In the genomic region with DNA sequence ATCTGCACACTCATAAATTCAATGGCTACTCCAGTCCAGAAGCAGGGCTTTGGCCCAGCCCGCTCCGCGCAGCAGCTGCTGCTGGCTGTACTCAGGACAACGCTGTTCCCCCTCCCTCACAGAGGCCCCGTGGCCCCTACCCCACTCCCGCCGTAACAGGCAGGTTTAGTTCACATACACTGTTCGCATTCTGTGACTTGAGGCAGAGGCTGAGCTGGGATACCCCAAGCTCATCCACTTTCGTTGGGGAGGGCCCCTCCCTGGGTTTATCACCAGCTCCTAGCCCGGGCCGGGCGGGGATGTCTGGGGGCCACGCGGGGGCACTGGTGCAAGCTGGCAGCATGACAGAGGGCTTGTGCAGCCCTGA, we compare ENCODE assay signal across 18 cellular contexts. TPM values are rescaled to one million over a fixed set of nuclear protein-coding genes. Genes with fewer than 3 reads are reported as not detected.
DNase-seq lines count a peak whose midpoint lies in the region; ATAC-seq, FAIRE-seq and TF ChIP-seq lines count a peak whose summit lies in the region.
"Had no signal": no experiment of that assay in that cellular context is flagged by ENCODE, and none has a peak within 500 bp of the region (broad histone marks: within the 10 kb centered on the region; RNA-seq: fewer than 3 reads in every experiment).

No MANE protein-coding gene starts in this region.

- in situ Hi-C loops in HepG2 (cut with HindIII; ENCODE audit: extremely low pct_ligation_motif_present, low pct_unique_long_range_greater_than_20kb): no loop called here

- POLR2A ChIA-PET in HepG2 (lab: Yijun Ruan, JAX): no interaction called here
- POLR2A ChIA-PET in CD4-positive, alpha-beta memory T cell (lab: Charles Lee; ENCODE audit: partially characterized antibody): no interaction called here

- H3K9me3 ChIP-seq in HepG2 (ENCODE audit: low read length): no peaks in the 10 kb centered on the region
- H3K9me3 ChIP-seq in right lobe of liver: no peaks in the 10 kb centered on the region
- no peaks in the 10 kb centered on the region for H3K9me3 ChIP-seq in OCI-LY3 (ENCODE audit: insufficient read depth, low read length)
- H3K9me3 ChIP-seq in CD4-positive, alpha-beta memory T cell (ENCODE audit: control insufficient read depth in 1 of 2, low read length in 2 of 2): no peaks in the 10 kb centered on the region
- H3K9me3 ChIP-seq in esophagus squamous epithelium: no peaks in the 10 kb centered on the region
- H3K9me3 ChIP-seq: psoas muscle, thoracic aorta had no signal

- no peak overlapping the region for H3K4me3 Mint-ChIP-seq in CD4-positive, alpha-beta memory T cell
- H3K4me3 Mint-ChIP-seq: activated CD4-positive, alpha-beta T cell treated with anti-CD3 and anti-CD28 coated beads, Interleukin-2, amount 10 ng/mL, durations not matched to agents 24 days and 14 days; activated naive CD4-positive, alpha-beta T cell treated with anti-CD3 and anti-CD28 coated beads for 36 hours; naive thymus-derived CD8-positive, alpha-beta T cell had no signal

- peaks cover 0 to 4% of the 10 kb centered on the region in 2 donors for H3K36me3 Mint-ChIP-seq in CD4-positive, alpha-beta memory T cell

- H3K4me3 ChIP-seq in HepG2 (replicated peaks in 1 of 3; ENCODE audit: insufficient read depth in 1 of 3, low read depth in 2 of 3, low read length in 3 of 3) (no peak overlapping the region), right lobe of liver (no peak overlapping the region), OCI-LY3 (ENCODE audit: low read length) (no peak overlapping the region), esophagus squamous epithelium (no peak overlapping the region), lower leg skin (ENCODE audit: low read depth, poor library complexity, severe bottlenecking) (no peak overlapping the region)
- no peak overlapping the region for H3K4me3 ChIP-seq in CD4-positive, alpha-beta memory T cell (ENCODE audit: low read length in 2 of 2)
- H3K4me3 ChIP-seq: psoas muscle, thoracic aorta had no signal

- H2AFZ ChIP-seq in HepG2 (ENCODE audit: low read length) (no peak overlapping the region), OCI-LY3 (ENCODE audit: low read depth, low read length) (no peak overlapping the region)

- H3K4me1 Mint-ChIP-seq in CD4-positive, alpha-beta memory T cell: peaks cover 0 to 1% (median 0%) of the 10 kb centered on the region in 4 donors

- no peak for TF ChIP-seq CTCF in HepG2 (CRISPR knock-in tag; IDR thresholded peaks at IDR 0.05)
- no peak for TF ChIP-seq CTCF in right lobe of liver (IDR thresholded peaks at IDR 0.05)
- TF ChIP-seq CTCF in OCI-LY3 (IDR thresholded peaks at IDR 0.05; ENCODE audit: low read depth, low read length): 0 out of 2 replicates have a peak, but pooled peaks have one; percentile 1
- no peak for TF ChIP-seq CTCF in foreskin keratinocyte (conservative IDR thresholded peaks at IDR 0.05)
- no peak for TF ChIP-seq CTCF in esophagus squamous epithelium (IDR thresholded peaks at IDR 0.05)
- TF ChIP-seq CTCF in lower leg skin (IDR thresholded peaks at IDR 0.05): no peak

- H3K9me3 Mint-ChIP-seq in CD4-positive, alpha-beta memory T cell: peaks cover 0 to 5% (median 0%) of the 10 kb centered on the region in 8 donors
- H3K9me3 Mint-ChIP-seq: activated CD4-positive, alpha-beta T cell treated with anti-CD3 and anti-CD28 coated beads, Interleukin-2, amount 10 ng/mL, durations not matched to agents 24 days and 14 days; activated naive CD4-positive, alpha-beta T cell treated with anti-CD3 and anti-CD28 coated beads for 36 hours had no signal

- CTCF ChIA-PET in HepG2 (lab: Yijun Ruan, JAX; ENCODE audit: low intra/inter-chr PET ratio, low total read pairs): no interaction called here
- CTCF ChIA-PET in CD4-positive, alpha-beta memory T cell (lab: Charles Lee; ENCODE audit: partially characterized antibody): interaction anchor here (1.0 to 1.9 kb wide), 7 partner anchors 11 to 123 kb away, joined by 3 to 15 read pairs (median 3); no protein-coding TSS in a partner anchor

- H3K9ac ChIP-seq in HepG2 (ENCODE audit: insufficient read depth, low read depth, low read length): no peak overlapping the region
- H3K9ac ChIP-seq in OCI-LY3 (ENCODE audit: low read length): no peak overlapping the region

- H3K27me3 ChIP-seq in HepG2 (ENCODE audit: control insufficient read depth in 1 of 2, insufficient read depth in 2 of 2, low read length in 2 of 2): peaks cover 0 to 1% of the 10 kb centered on the region in 2 experiments; a peak in 1 of 5 replicates
- H3K27me3 ChIP-seq in right lobe of liver: no peaks in the 10 kb centered on the region
- H3K27me3 ChIP-seq in OCI-LY3 (ENCODE audit: low read depth, low read length): peaks cover 33% of the 10 kb centered on the region
- H3K27me3 ChIP-seq in foreskin keratinocyte: peaks cover 7% of the 10 kb centered on the region
- H3K27me3 ChIP-seq in CD4-positive, alpha-beta memory T cell (ENCODE audit: insufficient read depth, low read length): peaks cover 9% of the 10 kb centered on the region
- H3K27me3 ChIP-seq in esophagus squamous epithelium: peaks cover 0 to 16% (median 0%) of the 10 kb centered on the region in 4 donors

- TF ChIP-seq RAD21 in HepG2 (CRISPR knock-in tag; IDR thresholded peaks at IDR 0.05): no peak

- FAIRE-seq in HepG2 (lab: Jason Lieb, UNC): no peak
- FAIRE-seq: astrocyte, endometrium had no signal

- TF ChIP-seq EP300 in HepG2 (IDR thresholded peaks at IDR 0.05; ENCODE audit: low read depth in 2 of 2, low read length in 2 of 2) (no peak), HepG2 (CRISPR knock-in tag; IDR thresholded peaks at IDR 0.05; ENCODE audit: borderline replicate concordance) (no peak)

- DNase-seq in HepG2 (ENCODE audit: low spot score): no peak
- no peak for DNase-seq in right lobe of liver
- DNase-seq in foreskin keratinocyte: no peak
- DNase-seq in CD4-positive, alpha-beta memory T cell: no peak
- no peak for DNase-seq in esophagus squamous epithelium (lab: John Stamatoyannopoulos, UW)
- no peak for DNase-seq in lower leg skin (ENCODE audit: low spot score in 2 of 2)
- no peak for DNase-seq in COR-L47 (lab: John Stamatoyannopoulos, UW)

- H3K4me1 ChIP-seq in HepG2 (ENCODE audit: insufficient read depth, low read length) (no peaks in the 10 kb centered on the region), right lobe of liver (no peaks in the 10 kb centered on the region), OCI-LY3 (ENCODE audit: low read length) (no peaks in the 10 kb centered on the region), foreskin keratinocyte (no peaks in the 10 kb centered on the region), esophagus squamous epithelium (no peaks in the 10 kb centered on the region)
- no peaks in the 10 kb centered on the region for H3K4me1 ChIP-seq in CD4-positive, alpha-beta memory T cell (ENCODE audit: insufficient read depth, low read length)
- H3K4me1 ChIP-seq: psoas muscle had no signal

- H3K79me2 ChIP-seq in HepG2 (ENCODE audit: insufficient read depth, low read length): no peaks in the 10 kb centered on the region
- no peaks in the 10 kb centered on the region for H3K79me2 ChIP-seq in OCI-LY3 (ENCODE audit: low read length)

- WGBS in HepG2 (ENCODE audit: low lambda C conversion rate): 75% methylated on average over 2 of the region's 14 CpGs
- 40% methylated on average over 1 of the region's 14 CpGs for WGBS in right lobe of liver (ENCODE audit: insufficient coverage, low coverage, low lambda C conversion rate, missing lambda C conversion rate)
- WGBS in esophagus squamous epithelium, 2 donors: 70% methylated on average over 2 to 4 of the region's 14 CpGs
- WGBS in lower leg skin, 2 donors: 74% methylated on average over 9 to 14 of the region's 14 CpGs

- 0 out of 2 replicates have a peak, but pooled peaks cover 2% of the 10 kb centered on the region for H4K20me1 ChIP-seq in HepG2 (ENCODE audit: insufficient read depth, low read length)
- H4K20me1 ChIP-seq in OCI-LY3 (ENCODE audit: insufficient read depth, low read length): no peaks in the 10 kb centered on the region

- TF ChIP-seq POLR2A in HepG2 (IDR thresholded peaks at IDR 0.05; ENCODE audit: insufficient read depth in 1 of 2, low read depth in 2 of 2, low read length in 2 of 2): no peak
- TF ChIP-seq POLR2A in right lobe of liver (IDR thresholded peaks at IDR 0.05): no peak
- no peak for TF ChIP-seq POLR2A in esophagus squamous epithelium (IDR thresholded peaks at IDR 0.05)
- TF ChIP-seq POLR2A in lower leg skin (IDR thresholded peaks at IDR 0.05): no peak

- H3K27ac Mint-ChIP-seq in CD4-positive, alpha-beta memory T cell: no peak overlapping the region
- H3K27ac Mint-ChIP-seq: activated CD4-positive, alpha-beta T cell treated with anti-CD3 and anti-CD28 coated beads, Interleukin-2, amount 10 ng/mL, durations not matched to agents 24 days and 14 days; activated naive CD4-positive, alpha-beta T cell treated with anti-CD3 and anti-CD28 coated beads for 36 hours; naive thymus-derived CD8-positive, alpha-beta T cell had no signal

- peaks cover 17 to 19% of the 10 kb centered on the region in 2 donors for H3K27me3 Mint-ChIP-seq in CD4-positive, alpha-beta memory T cell

- intact Hi-C loops in HepG2 (cut with micrococcal nuclease; ENCODE audit: unreplicated experiment): loop anchor here (1.0 kb wide), 1 partner anchor 123 kb away; no protein-coding TSS in a partner anchor
- intact Hi-C loops in right lobe of liver (cut with DNase I): no loop called here
- intact Hi-C loops in CD4-positive, alpha-beta memory T cell (cut with micrococcal nuclease): loop anchor here (1.0 kb wide), 1 partner anchor 123 kb away; no protein-coding TSS in a partner anchor
- intact Hi-C loops in esophagus squamous epithelium (cut with DNase I): no loop called here
- intact Hi-C loops in lower leg skin (cut with DNase I; ENCODE audit: low total_unique reads): no loop called here

- no TSS peak for BruUV-seq in HepG2 (replicated peaks; lab: Mats Ljungman, UMichigan)

- ATAC-seq in HepG2 (peak; percentile 41), right lobe of liver (no peak), foreskin keratinocyte (peak; percentile 6)

- no peaks in the 10 kb centered on the region for H3K36me3 ChIP-seq in HepG2 (replicated peaks in 1 of 2; ENCODE audit: control insufficient read depth in 1 of 2, insufficient read depth in 2 of 2, low read length in 2 of 2)
- no peaks in the 10 kb centered on the region for H3K36me3 ChIP-seq in right lobe of liver
- no peaks in the 10 kb centered on the region for H3K36me3 ChIP-seq in OCI-LY3 (replicated peaks; ENCODE audit: low read depth, low read length)
- no peaks in the 10 kb centered on the region for H3K36me3 ChIP-seq in CD4-positive, alpha-beta memory T cell (ENCODE audit: insufficient read depth, low read length)
- H3K36me3 ChIP-seq in esophagus squamous epithelium: peaks cover 0 to 8% (median 0%) of the 10 kb centered on the region in 3 donors
- H3K36me3 ChIP-seq: thoracic aorta had no signal

- H3K4me2 ChIP-seq in HepG2 (ENCODE audit: low read depth, low read length) (no peak overlapping the region), OCI-LY3 (ENCODE audit: low read length) (no peak overlapping the region)

- H3K27ac ChIP-seq in HepG2 (ENCODE audit: extremely low read length, insufficient read depth, low read length): no peak overlapping the region
- H3K27ac ChIP-seq in right lobe of liver: no peak overlapping the region
- H3K27ac ChIP-seq in OCI-LY3 (ENCODE audit: low read length): no peak overlapping the region
- no peak overlapping the region for H3K27ac ChIP-seq in foreskin keratinocyte
- H3K27ac ChIP-seq in CD4-positive, alpha-beta memory T cell (ENCODE audit: low read depth, low read length): no peak overlapping the region
- H3K27ac ChIP-seq in esophagus squamous epithelium: no peak overlapping the region
- H3K27ac ChIP-seq: psoas muscle, thoracic aorta had no signal

RNA-seq across cellular contexts. Expression of gene SYT13, which starts 52.4 kb away (rescaled TPM):
- total RNA-seq in HepG2 (2016; rRNA removed; fragmentation: Illumina TruSeq; extraction: Trizol) (0.02 and 0.14 TPM in 2 replicates), right lobe of liver (under 1 TPM in 5 of 6 experiments, not detected in 1; 0.12 to 0.63 (median 0.44) TPM), foreskin keratinocyte (not detected in 2 replicates), esophagus squamous epithelium (under 1 TPM in 2 of 4 donors, not detected in 2; 0.04 to 0.15 TPM), lower leg skin (1 to 10 TPM in 1 of 4 donors, under 1 TPM in 1, not detected in 2; 0.03 to 1.6 TPM)
- not detected in 2 replicates for total RNA-seq in HepG2 (2016; cell fraction: cytosol; rRNA removed; fragmentation: Illumina TruSeq; extraction: Trizol; ENCODE audit: low read depth)
- 0.09 and 0.10 TPM in 2 replicates for total RNA-seq in HepG2 (2016; cell fraction: insoluble cytoplasmic fraction; rRNA removed; fragmentation: Illumina TruSeq; extraction: Trizol)
- 0.06 and 0.07 TPM in 2 replicates for total RNA-seq in HepG2 (2016; cell fraction: membrane; rRNA removed; fragmentation: Illumina TruSeq; extraction: Trizol)
- 0.25 TPM in 1 of 2 replicates, not detected in the other for total RNA-seq in HepG2 (2016; cell fraction: nucleus; rRNA removed; fragmentation: Illumina TruSeq; extraction: Trizol)
- polyA plus RNA-seq in HepG2 (2011; rRNA removed) (0.13 and 0.26 TPM in 2 replicates), foreskin keratinocyte (not detected in 2 replicates)
- polyA plus RNA-seq in HepG2 (2011; cell fraction: cytosol; rRNA removed): 0.12 and 0.13 TPM in 2 replicates
- polyA plus RNA-seq in HepG2 (2011; cell fraction: nucleus; rRNA removed): 0.12 and 0.14 TPM in 2 replicates
- polyA plus RNA-seq in HepG2 (2012): 0.09 TPM in 1 of 2 replicates, not detected in the other
- 0.02 and 0.09 TPM in 2 replicates for polyA plus RNA-seq in HepG2 (2016; cell fraction: cytosol; fragmentation: Illumina TruSeq; extraction: Trizol; ENCODE audit: low read depth)
- 0.11 and 0.19 TPM in 2 replicates for polyA plus RNA-seq in HepG2 (2016; cell fraction: insoluble cytoplasmic fraction; fragmentation: Illumina TruSeq; extraction: Trizol; ENCODE audit: low read depth)
- 0.03 and 0.13 TPM in 2 replicates for polyA plus RNA-seq in HepG2 (2016; cell fraction: membrane; fragmentation: Illumina TruSeq; extraction: Trizol; ENCODE audit: low read depth)
- polyA plus RNA-seq in HepG2 (2016; cell fraction: nucleus; fragmentation: Illumina TruSeq; extraction: Trizol; ENCODE audit: insufficient read depth, low read depth): 0.08 TPM in 1 of 2 replicates, not detected in the other
- 0.28 and 0.60 TPM in 2 replicates for polyA minus RNA-seq in HepG2 (2011; rRNA and poly(A)+ RNA removed; ENCODE audit: low replicate concordance)
- 0.40 TPM in 1 of 2 replicates, not detected in the other for polyA minus RNA-seq in HepG2 (2011; cell fraction: cytosol; rRNA and poly(A)+ RNA removed)
- 0.12 and 0.13 TPM in 2 replicates for polyA minus RNA-seq in HepG2 (2011; cell fraction: nucleus; rRNA and poly(A)+ RNA removed)
- total RNA-seq in CD4-positive, alpha-beta memory T cell: not detected
- not detected for polyA plus RNA-seq in CD4-positive, alpha-beta memory T cell
- total RNA-seq: activated CD4-positive, alpha-beta T cell treated with anti-CD3 and anti-CD28 coated beads, Interleukin-2, amount 10 ng/mL, durations not matched to agents 24 days and 14 days; activated naive CD4-positive, alpha-beta T cell treated with anti-CD3 and anti-CD28 coated beads for 36 hours; fibroblast of villous mesenchyme; naive thymus-derived CD8-positive, alpha-beta T cell; thoracic aorta had no signal
- polyA plus RNA-seq: AG04450; mammary epithelial cell; naive thymus-derived CD8-positive, alpha-beta T cell had no signal

Comparison
In these comparisons a context has a peak if more than half of its experiments do, and no peak if none do; other contexts are left out.
1. ATAC-seq: peak in HepG2 (single experiment) and foreskin keratinocyte (single experiment); none in right lobe of liver (0 of 4).
2. intact Hi-C loops: an anchor here in HepG2 (1.0 kb wide) and CD4-positive, alpha-beta memory T cell (1.0 kb wide); none called in right lobe of liver, esophagus squamous epithelium and lower leg skin.